2 cellular contexts compared by ENCODE assay signal in the genomic region with DNA sequence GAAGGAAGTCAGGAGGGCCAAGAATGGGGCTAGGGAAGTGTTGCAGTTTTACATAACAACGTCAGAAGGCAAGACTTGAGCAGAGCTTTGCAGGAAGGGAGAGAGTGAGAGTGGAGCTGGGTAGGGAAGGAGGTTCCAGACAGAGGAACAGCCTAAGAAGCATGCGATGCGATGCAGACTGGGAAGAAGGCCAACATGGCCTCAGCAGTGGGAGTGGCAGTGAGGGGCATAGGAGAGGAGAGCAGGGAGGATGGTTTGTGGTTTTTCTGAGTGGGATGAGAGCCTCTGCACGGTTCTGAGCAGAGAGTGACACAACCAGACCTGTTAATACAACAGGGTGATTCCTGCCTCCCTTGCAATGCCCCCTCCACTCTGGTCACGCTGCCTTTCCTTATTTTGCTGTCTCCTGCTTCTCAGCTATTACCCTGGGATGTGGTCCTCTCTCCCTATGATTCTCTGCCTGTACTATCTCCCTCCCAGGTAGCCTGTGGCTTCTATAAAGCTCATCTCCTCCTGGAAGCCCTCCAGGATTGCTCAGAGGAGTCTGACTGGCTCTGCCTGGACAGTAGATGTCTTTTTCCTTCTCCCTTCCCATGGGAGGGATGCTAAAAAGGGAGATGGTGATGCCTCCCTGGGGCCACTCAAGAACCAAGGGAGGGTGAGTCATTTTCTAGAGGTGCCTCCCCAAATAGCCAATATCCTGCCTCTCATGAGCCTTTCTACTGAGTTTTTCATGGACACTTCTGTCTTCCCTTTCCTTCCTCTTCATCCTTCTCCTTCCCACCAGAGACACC.
A peak's percentile ranks its signal among the peaks of the same experiment; 100 is the strongest.
TF ChIP-seq lines count a peak whose summit lies in the region.

No MANE protein-coding gene starts in this region.

TF ChIP-seq in HepG2, 621 proteins besides CTCF, POLR2A, EP300 and RAD21:
- TF ChIP-seq ZFP36 (IDR thresholded peaks at IDR 0.05; ENCODE audit: borderline replicate concordance, low read depth, low read length, partially characterized antibody): peak; percentile 65
- TF ChIP-seq ZNF570 (CRISPR knock-in tag; IDR thresholded peaks at IDR 0.05; ENCODE audit: borderline replicate concordance): no peak

TF ChIP-seq in SK-N-SH treated with all-trans-retinoic acid at 6 μM for 48 hours, 23 proteins besides CTCF, POLR2A, EP300 and RAD21:
- TF ChIP-seq ARNTL (CRISPR knock-in tag; IDR thresholded peaks at IDR 0.05; ENCODE audit: borderline replicate concordance, low read depth): no peak
- TF ChIP-seq PPARA (CRISPR knock-in tag; IDR thresholded peaks at IDR 0.05; ENCODE audit: borderline replicate concordance): no peak
- TF ChIP-seq ISL1 (CRISPR knock-in tag; IDR thresholded peaks at IDR 0.05): no peak
- TF ChIP-seq ZNF565 (CRISPR knock-in tag; conservative IDR thresholded peaks at IDR 0.05; ENCODE audit: low read depth): no peak
- TF ChIP-seq, protein P1, sequence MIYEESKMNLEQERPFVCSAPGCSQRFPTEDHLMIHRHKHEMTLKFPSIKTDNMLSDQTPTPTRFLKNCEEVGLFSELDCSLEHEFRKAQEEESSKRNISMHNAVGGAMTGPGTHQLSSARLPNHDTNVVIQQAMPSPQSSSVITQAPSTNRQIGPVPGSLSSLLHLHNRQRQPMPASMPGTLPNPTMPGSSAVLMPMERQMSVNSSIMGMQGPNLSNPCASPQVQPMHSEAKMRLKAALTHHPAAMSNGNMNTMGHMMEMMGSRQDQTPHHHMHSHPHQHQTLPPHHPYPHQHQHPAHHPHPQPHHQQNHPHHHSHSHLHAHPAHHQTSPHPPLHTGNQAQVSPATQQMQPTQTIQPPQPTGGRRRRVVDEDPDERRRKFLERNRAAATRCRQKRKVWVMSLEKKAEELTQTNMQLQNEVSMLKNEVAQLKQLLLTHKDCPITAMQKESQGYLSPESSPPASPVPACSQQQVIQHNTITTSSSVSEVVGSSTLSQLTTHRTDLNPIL (CRISPR knock-in tag; IDR thresholded peaks at IDR 0.05; ENCODE audit: low read depth): no peak
- TF ChIP-seq, protein P2, sequence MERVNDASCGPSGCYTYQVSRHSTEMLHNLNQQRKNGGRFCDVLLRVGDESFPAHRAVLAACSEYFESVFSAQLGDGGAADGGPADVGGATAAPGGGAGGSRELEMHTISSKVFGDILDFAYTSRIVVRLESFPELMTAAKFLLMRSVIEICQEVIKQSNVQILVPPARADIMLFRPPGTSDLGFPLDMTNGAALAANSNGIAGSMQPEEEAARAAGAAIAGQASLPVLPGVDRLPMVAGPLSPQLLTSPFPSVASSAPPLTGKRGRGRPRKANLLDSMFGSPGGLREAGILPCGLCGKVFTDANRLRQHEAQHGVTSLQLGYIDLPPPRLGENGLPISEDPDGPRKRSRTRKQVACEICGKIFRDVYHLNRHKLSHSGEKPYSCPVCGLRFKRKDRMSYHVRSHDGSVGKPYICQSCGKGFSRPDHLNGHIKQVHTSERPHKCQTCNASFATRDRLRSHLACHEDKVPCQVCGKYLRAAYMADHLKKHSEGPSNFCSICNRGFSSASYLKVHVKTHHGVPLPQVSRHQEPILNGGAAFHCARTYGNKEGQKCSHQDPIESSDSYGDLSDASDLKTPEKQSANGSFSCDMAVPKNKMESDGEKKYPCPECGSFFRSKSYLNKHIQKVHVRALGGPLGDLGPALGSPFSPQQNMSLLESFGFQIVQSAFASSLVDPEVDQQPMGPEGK (CRISPR knock-in tag; IDR thresholded peaks at IDR 0.05; ENCODE audit: borderline replicate concordance): no peak
- no peak for TF ChIP-seq TCF4 (CRISPR knock-in tag; IDR thresholded peaks at IDR 0.05; ENCODE audit: borderline replicate concordance)
- no peak for TF ChIP-seq ZC3H10 (CRISPR knock-in tag; IDR thresholded peaks at IDR 0.05)
TF ChIP-seq in SK-N-SH treated with all-trans-retinoic acid at 6 μM for 48 hours: peak in this region for 0.
